Comparison of ENCODE assay signal across 2 cellular contexts in the genomic region with DNA sequence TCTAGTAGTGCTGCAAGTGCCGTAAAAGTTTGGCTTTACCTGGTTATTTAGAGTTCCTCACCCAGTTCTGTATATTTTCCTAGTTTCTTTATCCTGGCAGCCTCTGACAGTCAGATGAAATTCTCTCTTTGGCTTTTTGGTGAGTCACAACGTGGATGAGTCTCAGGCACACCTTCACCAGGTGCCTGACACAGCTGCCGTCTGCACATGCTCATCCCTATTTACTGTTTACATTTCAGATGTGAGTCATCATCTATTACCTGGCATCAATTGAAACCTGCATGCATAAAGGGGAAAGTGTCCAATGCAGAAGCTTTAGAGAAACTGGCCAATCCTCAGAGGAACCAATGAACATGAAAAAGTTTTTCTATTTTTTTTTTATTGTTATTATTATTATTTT.
TF ChIP-seq lines count a peak whose summit lies in the region.

No MANE protein-coding gene starts in this region.

TF ChIP-seq in HCT116, 20 proteins besides CTCF, POLR2A, EP300 and RAD21:
- peak; percentile 40 for TF ChIP-seq SP1 (IDR thresholded peaks at IDR 0.05; ENCODE audit: low read depth)
- peak; percentile 74 for TF ChIP-seq JUND (IDR thresholded peaks at IDR 0.05)
- no peak for TF ChIP-seq POLR2AphosphoS5 (IDR thresholded peaks at IDR 0.05; ENCODE audit: low read depth, low read length)
- TF ChIP-seq, protein P1, sequence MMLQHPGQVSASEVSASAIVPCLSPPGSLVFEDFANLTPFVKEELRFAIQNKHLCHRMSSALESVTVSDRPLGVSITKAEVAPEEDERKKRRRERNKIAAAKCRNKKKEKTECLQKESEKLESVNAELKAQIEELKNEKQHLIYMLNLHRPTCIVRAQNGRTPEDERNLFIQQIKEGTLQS (IDR thresholded peaks at IDR 0.05), result no peak
- peak; percentile 48; the same call in 1 of the 2 replicates for TF ChIP-seq SIN3A (IDR thresholded peaks at IDR 0.05; ENCODE audit: low read depth)
- no peak for TF ChIP-seq YY1 (IDR thresholded peaks at IDR 0.05; ENCODE audit: extremely low read depth, insufficient replicate concordance, low read depth, low read length)
- TF ChIP-seq MAX (IDR thresholded peaks at IDR 0.05), result peak; percentile 84
- peak; percentile 68 for TF ChIP-seq FOSL1 (IDR thresholded peaks at IDR 0.05; ENCODE audit: low read depth)

TF ChIP-seq in HepG2, 621 proteins besides CTCF, POLR2A, EP300 and RAD21:
- TF ChIP-seq ARHGAP35 (CRISPR knock-in tag; IDR thresholded peaks at IDR 0.05; ENCODE audit: borderline replicate concordance), result no peak
- TF ChIP-seq SP140L (CRISPR knock-in tag; IDR thresholded peaks at IDR 0.05; ENCODE audit: borderline replicate concordance), result no peak
- no peak for TF ChIP-seq RAD51 (IDR thresholded peaks at IDR 0.05; ENCODE audit: borderline replicate concordance)
- TF ChIP-seq ZNF263 (CRISPR knock-in tag; IDR thresholded peaks at IDR 0.05), result no peak
- TF ChIP-seq NFYB (CRISPR knock-in tag; IDR thresholded peaks at IDR 0.05), result no peak
- no peak for TF ChIP-seq ZNF367 (CRISPR knock-in tag; IDR thresholded peaks at IDR 0.05; ENCODE audit: borderline replicate concordance)
